10 cellular contexts compared by ENCODE assay signal in genomic region chr9:126376311-126376902, GRCh38. TPM values are rescaled to one million over a fixed set of nuclear protein-coding genes. Genes with fewer than 3 reads are reported as not detected.
DNase-seq lines count a peak whose midpoint lies in the region; ATAC-seq, FAIRE-seq and TF ChIP-seq lines count a peak whose summit lies in the region.
"Had no signal": no experiment of that assay in that cellular context is flagged by ENCODE, and none has a peak within 500 bp of the region (broad histone marks: within the 10 kb centered on the region; RNA-seq: fewer than 3 reads in every experiment).

No MANE protein-coding gene starts in this region.

- DNase-seq in WERI-Rb-1 (no peak), cerebellar cortex (ENCODE audit: low spot score) (no peak), RCC 7860 (ENCODE audit: low spot score) (no peak), NCI-H446 (lab: John Stamatoyannopoulos, UW) (no peak)
- no peak for DNase-seq in stimulated activated naive CD8-positive, alpha-beta T cell treated with anti-CD3 and anti-CD28 coated beads, Interleukin-15, Interleukin-2, amounts not matched to agents 100 U/mL and 50 U/mL, for 24 hours
- DNase-seq: NCI-H1092, T-helper 2 cell had no signal

- H3K36me3 ChIP-seq in HUES6 (ENCODE audit: control insufficient read depth, insufficient read depth, low read length) (no peaks in the 10 kb centered on the region), WERI-Rb-1 (peaks cover 6% of the 10 kb centered on the region; the same call in 1 of the 2 replicates), skeletal muscle tissue (ENCODE audit: control insufficient read depth in 3 of 3, insufficient read depth in 3 of 3, low read length in 3 of 3) (peaks cover 0 to 2% (median 0%) of the 10 kb centered on the region in 3 donors)

- peak overlapping the region; percentile 29; the same call in 1 of the 2 replicates for H3K27ac ChIP-seq in HUES6 (ENCODE audit: low read depth, low read length)
- H3K27ac ChIP-seq in WERI-Rb-1 = peak overlapping the region; percentile 32
- H3K27ac ChIP-seq in layer of hippocampus (ENCODE audit: low read depth, low read length) = peak overlapping the region; percentile 96
- H3K27ac ChIP-seq in skeletal muscle tissue (ENCODE audit: low read depth, low read length) = peak overlapping the region; percentile 19

- H3K9ac ChIP-seq in HUES6 (ENCODE audit: low read length) = no peak overlapping the region
- H3K9ac ChIP-seq in skeletal muscle tissue (ENCODE audit: low read depth in 1 of 3, low read length in 3 of 3) = no peak overlapping the region

- no peak for ATAC-seq in stimulated activated naive CD8-positive, alpha-beta T cell treated with anti-CD3 and anti-CD28 coated beads, Interleukin-15, Interleukin-2, amounts not matched to agents 100 U/mL and 50 U/mL, for 24 hours

- peak overlapping the region; percentile 19; the same call in 1 of the 2 replicates for H3K4me3 ChIP-seq in HUES6 (ENCODE audit: low read depth, low read length)
- no peak overlapping the region for H3K4me3 ChIP-seq in WERI-Rb-1 (ENCODE audit: low read depth, low read length)
- peak overlapping the region in 1 of 3 donors; percentile 22 for H3K4me3 ChIP-seq in skeletal muscle tissue (ENCODE audit: low read length in 3 of 3)

- H3K9me3 ChIP-seq in HUES6 (ENCODE audit: control insufficient read depth, insufficient read depth, low read depth, low read length) = no peaks in the 10 kb centered on the region
- no peaks in the 10 kb centered on the region for H3K9me3 ChIP-seq in WERI-Rb-1 (ENCODE audit: severe bottlenecking)
- no peaks in the 10 kb centered on the region for H3K9me3 ChIP-seq in skeletal muscle tissue (ENCODE audit: control insufficient read depth in 3 of 3, low read length in 3 of 3)

- no peaks in the 10 kb centered on the region for H3K27me3 ChIP-seq in HUES6 (ENCODE audit: control insufficient read depth, insufficient read depth, low read length)
- no peaks in the 10 kb centered on the region for H3K27me3 ChIP-seq in WERI-Rb-1 (ENCODE audit: insufficient read depth, low read depth, severe bottlenecking)
- H3K27me3 ChIP-seq in layer of hippocampus (ENCODE audit: control insufficient read depth, insufficient read depth, low read length) = no peaks in the 10 kb centered on the region
- H3K27me3 ChIP-seq in skeletal muscle tissue (ENCODE audit: control insufficient read depth in 3 of 3, insufficient read depth in 3 of 3, low read length in 3 of 3) = no peaks in the 10 kb centered on the region

- FAIRE-seq in RCC 7860 (lab: Jason Lieb, UNC) = no peak

- H3K4me1 ChIP-seq in HUES6 (ENCODE audit: control insufficient read depth, insufficient read depth, low read length) (peaks cover 46% of the 10 kb centered on the region), skeletal muscle tissue (ENCODE audit: control insufficient read depth in 3 of 3, insufficient read depth in 3 of 3, low read length in 3 of 3) (peaks cover 23 to 48% (median 37%) of the 10 kb centered on the region in 3 donors)

- TF ChIP-seq CTCF in WERI-Rb-1 (IDR thresholded peaks at IDR 0.05; ENCODE audit: low read depth, low read length) = no peak

RNA-seq across cellular contexts. Expression of gene MVB12B, which starts 49.8 kb away (rescaled TPM):
- 13.0 TPM for total RNA-seq in skeletal muscle tissue

Comparison
In these comparisons a context has a peak if more than half of its experiments do, and no peak if none do; other contexts are left out.
1. H3K27ac ChIP-seq: peak in every context shown above with its lines; median percentile 96 in layer of hippocampus; 32 in WERI-Rb-1; 29 in HUES6; 19 in skeletal muscle tissue.